1 cellular context compared by ENCODE assay signal in the genomic region with DNA sequence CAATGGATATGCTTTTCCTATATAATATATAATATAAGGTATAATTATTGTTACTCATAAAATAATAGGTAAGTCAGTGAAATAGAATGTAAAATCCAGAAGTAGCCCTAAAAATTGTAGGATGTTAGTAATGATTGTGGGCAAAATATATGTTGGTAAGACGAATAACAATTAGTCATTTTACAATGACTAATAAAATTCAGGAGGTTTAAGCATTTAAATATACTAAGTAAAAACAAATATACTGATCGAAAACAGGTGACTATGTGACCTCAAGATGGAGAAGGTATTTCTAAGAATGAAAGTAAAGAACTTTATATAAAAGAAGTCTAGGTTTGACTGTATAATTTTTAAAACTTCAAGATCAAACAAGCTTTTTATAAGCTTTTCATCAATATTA.
TF ChIP-seq lines count a peak whose summit lies in the region.

No MANE protein-coding gene starts in this region.

TF ChIP-seq in IMR-90, 13 proteins besides CTCF, POLR2A, EP300 and RAD21:
- no peak for TF ChIP-seq USF2 (IDR thresholded peaks at IDR 0.05; ENCODE audit: low read depth, low read length)
- TF ChIP-seq NFE2L2 (IDR thresholded peaks at IDR 0.05; ENCODE audit: low read depth, low read length): no peak
- TF ChIP-seq ELK1 (IDR thresholded peaks at IDR 0.05; ENCODE audit: borderline replicate concordance, low read depth, low read length): no peak
- no peak for TF ChIP-seq CEBPB (IDR thresholded peaks at IDR 0.05; ENCODE audit: low read depth, low read length)
- TF ChIP-seq MXI1 (IDR thresholded peaks at IDR 0.05; ENCODE audit: borderline replicate concordance, low read depth, low read length): no peak
- TF ChIP-seq RFX5 (IDR thresholded peaks at IDR 0.05; ENCODE audit: low read depth, low read length): no peak
- no peak for TF ChIP-seq MAZ (IDR thresholded peaks at IDR 0.05; ENCODE audit: borderline replicate concordance, low read depth, low read length)
- TF ChIP-seq BHLHE40 (IDR thresholded peaks at IDR 0.05; ENCODE audit: low read depth, low read length): no peak
- no peak for TF ChIP-seq CHD1 (IDR thresholded peaks at IDR 0.05; ENCODE audit: low read depth, low read length)
- TF ChIP-seq RCOR1 (IDR thresholded peaks at IDR 0.05; ENCODE audit: insufficient replicate concordance, low read length): no peak
TF ChIP-seq in IMR-90: peak in this region for 0.
